Comparison of ENCODE assay signal across 10 cellular contexts in genomic region chr2:37634914-37635358, GRCh38. TPM values are rescaled to one million over a fixed set of nuclear protein-coding genes. Genes with fewer than 3 reads are reported as not detected.
DNase-seq lines count a peak whose midpoint lies in the region; ATAC-seq and TF ChIP-seq lines count a peak whose summit lies in the region.
"Had no signal": no experiment of that assay in that cellular context is flagged by ENCODE, and none has a peak within 500 bp of the region (broad histone marks: within the 10 kb centered on the region; RNA-seq: fewer than 3 reads in every experiment).

No MANE protein-coding gene starts in this region.

- no peaks in the 10 kb centered on the region for H3K79me2 ChIP-seq in osteoblast (ENCODE audit: insufficient read depth, low read length)

- TF ChIP-seq CTCF in osteoblast (IDR thresholded peaks at IDR 0.05; ENCODE audit: extremely low read depth, low read depth, low read length), result no peak
- no peak for TF ChIP-seq CTCF in sigmoid colon (IDR thresholded peaks at IDR 0.05)
- TF ChIP-seq CTCF in vagina (IDR thresholded peaks at IDR 0.05), result no peak

- H2AFZ ChIP-seq in osteoblast (ENCODE audit: low read length), result no peak overlapping the region

- peaks cover 52% of the 10 kb centered on the region for H3K4me1 ChIP-seq in osteoblast (ENCODE audit: insufficient read depth, low read length)
- peaks cover 0 to 19% (median 10%) of the 10 kb centered on the region in 4 donors for H3K4me1 ChIP-seq in sigmoid colon
- peaks cover 8% of the 10 kb centered on the region for H3K4me1 ChIP-seq in vagina

- H3K27me3 Mint-ChIP-seq in activated CD4-positive, alpha-beta T cell treated with anti-CD3 and anti-CD28 coated beads for 36 hours, result no peaks in the 10 kb centered on the region
- H3K27me3 Mint-ChIP-seq in activated naive CD8-positive, alpha-beta T cell treated with anti-CD3 and anti-CD28 coated beads, Interleukin-2, amount 10 ng/mL, durations not matched to agents 7 days and 5 days, result no peaks in the 10 kb centered on the region

- no peak overlapping the region for H3K4me3 ChIP-seq in osteoblast (ENCODE audit: insufficient read depth, low read length)
- H3K4me3 ChIP-seq in sigmoid colon, result no peak overlapping the region
- H3K4me3 ChIP-seq in vagina, result no peak overlapping the region
- H3K4me3 ChIP-seq: A549, MG63 had no signal

- H3K27me3 ChIP-seq in osteoblast (ENCODE audit: insufficient read depth, low read length) (no peaks in the 10 kb centered on the region), sigmoid colon (no peaks in the 10 kb centered on the region), vagina (no peaks in the 10 kb centered on the region)
- H3K27me3 ChIP-seq: MG63 had no signal

- no peaks in the 10 kb centered on the region for H3K36me3 Mint-ChIP-seq in activated CD4-positive, alpha-beta T cell treated with anti-CD3 and anti-CD28 coated beads for 36 hours (ENCODE audit: low read depth)
- H3K36me3 Mint-ChIP-seq in activated naive CD8-positive, alpha-beta T cell treated with anti-CD3 and anti-CD28 coated beads, Interleukin-2, amount 10 ng/mL, durations not matched to agents 7 days and 5 days, result peaks cover 2% of the 10 kb centered on the region

- 83 to 91% methylated on average over 7 of the region's 7 CpGs for WGBS in sigmoid colon, 2 donors

- H3K36me3 ChIP-seq in osteoblast (ENCODE audit: insufficient read depth, low read length) (peaks cover 3% of the 10 kb centered on the region), sigmoid colon (no peaks in the 10 kb centered on the region), vagina (no peaks in the 10 kb centered on the region)

- TF ChIP-seq EP300 in sigmoid colon (IDR thresholded peaks at IDR 0.05), result no peak

- peak overlapping the region; percentile 89 for H3K27ac ChIP-seq in osteoblast (ENCODE audit: low read depth, low read length)
- H3K27ac ChIP-seq in sigmoid colon, result peak overlapping the region in 1 of 4 donors; percentile 33
- no peak overlapping the region for H3K27ac ChIP-seq in vagina

- H3K4me3 Mint-ChIP-seq in activated CD4-positive, alpha-beta T cell treated with anti-CD3 and anti-CD28 coated beads for 36 hours, result peak overlapping the region; percentile 33
- peak overlapping the region; percentile 43 for H3K4me3 Mint-ChIP-seq in activated naive CD8-positive, alpha-beta T cell treated with anti-CD3 and anti-CD28 coated beads, Interleukin-2, amount 10 ng/mL, durations not matched to agents 7 days and 5 days

- H4K20me1 ChIP-seq in osteoblast (ENCODE audit: insufficient read depth, low read length), result no peaks in the 10 kb centered on the region

- POLR2A ChIA-PET in activated CD4-positive, alpha-beta T cell treated with anti-CD3 and anti-CD28 coated beads for 36 hours (lab: Charles Lee), result interaction anchor here (0.6 to 1.4 kb wide), 2 partner anchors 9 to 116 kb away, joined by 3 read pairs; no protein-coding TSS in a partner anchor
- POLR2A ChIA-PET in activated naive CD8-positive, alpha-beta T cell treated with anti-CD3 and anti-CD28 coated beads, Interleukin-2, amount 10 ng/mL, durations not matched to agents 7 days and 5 days (lab: Charles Lee), result no interaction called here

- H3K27ac Mint-ChIP-seq in activated CD4-positive, alpha-beta T cell treated with anti-CD3 and anti-CD28 coated beads for 36 hours, result peak overlapping the region; percentile 83
- peak overlapping the region; percentile 83 for H3K27ac Mint-ChIP-seq in activated naive CD8-positive, alpha-beta T cell treated with anti-CD3 and anti-CD28 coated beads, Interleukin-2, amount 10 ng/mL, durations not matched to agents 7 days and 5 days

- no peaks in the 10 kb centered on the region for H3K9me3 Mint-ChIP-seq in activated CD4-positive, alpha-beta T cell treated with anti-CD3 and anti-CD28 coated beads for 36 hours (ENCODE audit: low read depth)
- no peaks in the 10 kb centered on the region for H3K9me3 Mint-ChIP-seq in activated naive CD8-positive, alpha-beta T cell treated with anti-CD3 and anti-CD28 coated beads, Interleukin-2, amount 10 ng/mL, durations not matched to agents 7 days and 5 days

- CTCF ChIA-PET in activated CD4-positive, alpha-beta T cell treated with anti-CD3 and anti-CD28 coated beads for 36 hours (lab: Charles Lee), result interaction anchor here (0.8 to 1.8 kb wide), 5 partner anchors 9 to 241 kb away, joined by 3 to 8 read pairs (median 4); no protein-coding TSS in a partner anchor

- H3K4me2 ChIP-seq in osteoblast (ENCODE audit: insufficient read depth, low read length), result no peak overlapping the region
- H3K4me2 ChIP-seq: A549 had no signal

- no peaks in the 10 kb centered on the region for H3K9me3 ChIP-seq in osteoblast (ENCODE audit: low read depth, low read length)
- H3K9me3 ChIP-seq in sigmoid colon, result no peaks in the 10 kb centered on the region
- no peaks in the 10 kb centered on the region for H3K9me3 ChIP-seq in vagina
- H3K9me3 ChIP-seq: A549, MG63 had no signal

- intact Hi-C loops in activated CD4-positive, alpha-beta T cell treated with anti-CD3 and anti-CD28 coated beads for 36 hours (cut with DNase I, micrococcal nuclease), result loop anchor here (1.0 to 5.0 kb wide), 12 partner anchors 9 to 258 kb away; partner anchors contain the start of gene CDC42EP3 (in 1 of the 2)
- intact Hi-C loops in sigmoid colon (cut with DNase I) (no loop called here), vagina (cut with DNase I) (no loop called here)

- ATAC-seq in activated CD4-positive, alpha-beta T cell treated with anti-CD3 and anti-CD28 coated beads for 36 hours, result peak; percentile 42
- peak; percentile 2 for ATAC-seq in HG03175 (IDR thresholded peaks at IDR 0.05; ENCODE audit: unreplicated experiment)
- peak; percentile 7 for ATAC-seq in activated naive CD8-positive, alpha-beta T cell treated with anti-CD3 and anti-CD28 coated beads, Interleukin-2, amount 10 ng/mL, durations not matched to agents 7 days and 5 days (ENCODE audit: low read depth)

- no peak for TF ChIP-seq POLR2A in sigmoid colon (IDR thresholded peaks at IDR 0.05)
- TF ChIP-seq POLR2A in vagina (IDR thresholded peaks at IDR 0.05), result no peak

- DNase-seq in activated CD4-positive, alpha-beta T cell treated with anti-CD3 and anti-CD28 coated beads for 36 hours, result no peak
- DNase-seq in activated CD4-positive, alpha-beta T cell treated with anti-CD3 and anti-CD28 coated beads, Interleukin-2, amount 50 U/mL, for 48 hours, result no peak
- no peak for DNase-seq in activated naive CD8-positive, alpha-beta T cell treated with anti-CD3 and anti-CD28 coated beads, Interleukin-2, amount 10 ng/mL, durations not matched to agents 7 days and 5 days
- DNase-seq in osteoblast (ENCODE audit: insufficient read length, low spot score, missing footprints) (no peak), sigmoid colon (no peak), NCI-H2227 treated with DMSO at 0.1 percent for 48 hours (lab: John Stamatoyannopoulos, UW) (no peak), vagina (ENCODE audit: extremely low spot score in 2 of 2) (no peak)
- DNase-seq: MG63 had no signal

- peaks cover 73% of the 10 kb centered on the region for H3K4me1 Mint-ChIP-seq in activated CD4-positive, alpha-beta T cell treated with anti-CD3 and anti-CD28 coated beads for 36 hours
- peaks cover 38% of the 10 kb centered on the region for H3K4me1 Mint-ChIP-seq in activated naive CD8-positive, alpha-beta T cell treated with anti-CD3 and anti-CD28 coated beads, Interleukin-2, amount 10 ng/mL, durations not matched to agents 7 days and 5 days

RNA-seq across cellular contexts. Expression of gene CDC42EP3, which starts 36.5 kb away (rescaled TPM):
- total RNA-seq in activated CD4-positive, alpha-beta T cell treated with anti-CD3 and anti-CD28 coated beads for 36 hours, result 10 to 100 TPM; 16.4 to 25.2 TPM
- 10 to 100 TPM; 39.5 to 40.1 TPM for total RNA-seq in activated naive CD8-positive, alpha-beta T cell treated with anti-CD3 and anti-CD28 coated beads, Interleukin-2, amount 10 ng/mL, durations not matched to agents 7 days and 5 days
- 121 and 136 TPM in 2 replicates for total RNA-seq in osteoblast
- total RNA-seq in sigmoid colon, result 10 to 100 TPM; 41.1 to 84.5 (median 44.8) TPM
- 10 to 100 TPM; 10.9 to 20.4 (median 11.8) TPM for polyA plus RNA-seq in sigmoid colon
- total RNA-seq in vagina, result 44.4 TPM

Comparison
In these comparisons a context has a peak if more than half of its experiments do, and no peak if none do; other contexts are left out.
1. intact Hi-C loops: an anchor here in activated CD4-positive, alpha-beta T cell treated with anti-CD3 and anti-CD28 coated beads for 36 hours (1.0 to 5.0 kb wide); none called in sigmoid colon and vagina.